Comparison of ENCODE assay signal across 1 cellular context in the genomic region with DNA sequence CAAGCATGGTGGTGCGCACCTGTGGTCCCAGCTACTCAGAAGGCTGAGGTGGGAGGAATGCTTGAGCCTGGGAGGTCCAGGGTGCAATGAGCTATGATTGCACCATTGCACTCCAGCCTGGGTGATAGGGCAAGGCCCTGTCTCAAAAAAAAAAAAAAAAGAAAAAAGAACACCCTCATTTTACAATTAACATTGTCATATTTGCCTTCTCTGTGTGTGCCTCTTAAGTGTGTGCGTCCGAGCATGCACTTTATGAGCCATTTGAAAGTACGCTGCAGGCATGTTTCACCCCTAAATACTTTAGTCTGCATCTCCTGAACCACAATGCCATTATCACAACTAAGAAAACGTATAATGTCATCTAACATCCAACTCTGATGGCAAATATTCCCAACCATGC.
TF ChIP-seq lines count a peak whose summit lies in the region.

No MANE protein-coding gene starts in this region.

TF ChIP-seq in GM23338, 12 proteins besides CTCF, POLR2A, EP300 and RAD21 (continued from another document):
- TF ChIP-seq, protein P1, sequence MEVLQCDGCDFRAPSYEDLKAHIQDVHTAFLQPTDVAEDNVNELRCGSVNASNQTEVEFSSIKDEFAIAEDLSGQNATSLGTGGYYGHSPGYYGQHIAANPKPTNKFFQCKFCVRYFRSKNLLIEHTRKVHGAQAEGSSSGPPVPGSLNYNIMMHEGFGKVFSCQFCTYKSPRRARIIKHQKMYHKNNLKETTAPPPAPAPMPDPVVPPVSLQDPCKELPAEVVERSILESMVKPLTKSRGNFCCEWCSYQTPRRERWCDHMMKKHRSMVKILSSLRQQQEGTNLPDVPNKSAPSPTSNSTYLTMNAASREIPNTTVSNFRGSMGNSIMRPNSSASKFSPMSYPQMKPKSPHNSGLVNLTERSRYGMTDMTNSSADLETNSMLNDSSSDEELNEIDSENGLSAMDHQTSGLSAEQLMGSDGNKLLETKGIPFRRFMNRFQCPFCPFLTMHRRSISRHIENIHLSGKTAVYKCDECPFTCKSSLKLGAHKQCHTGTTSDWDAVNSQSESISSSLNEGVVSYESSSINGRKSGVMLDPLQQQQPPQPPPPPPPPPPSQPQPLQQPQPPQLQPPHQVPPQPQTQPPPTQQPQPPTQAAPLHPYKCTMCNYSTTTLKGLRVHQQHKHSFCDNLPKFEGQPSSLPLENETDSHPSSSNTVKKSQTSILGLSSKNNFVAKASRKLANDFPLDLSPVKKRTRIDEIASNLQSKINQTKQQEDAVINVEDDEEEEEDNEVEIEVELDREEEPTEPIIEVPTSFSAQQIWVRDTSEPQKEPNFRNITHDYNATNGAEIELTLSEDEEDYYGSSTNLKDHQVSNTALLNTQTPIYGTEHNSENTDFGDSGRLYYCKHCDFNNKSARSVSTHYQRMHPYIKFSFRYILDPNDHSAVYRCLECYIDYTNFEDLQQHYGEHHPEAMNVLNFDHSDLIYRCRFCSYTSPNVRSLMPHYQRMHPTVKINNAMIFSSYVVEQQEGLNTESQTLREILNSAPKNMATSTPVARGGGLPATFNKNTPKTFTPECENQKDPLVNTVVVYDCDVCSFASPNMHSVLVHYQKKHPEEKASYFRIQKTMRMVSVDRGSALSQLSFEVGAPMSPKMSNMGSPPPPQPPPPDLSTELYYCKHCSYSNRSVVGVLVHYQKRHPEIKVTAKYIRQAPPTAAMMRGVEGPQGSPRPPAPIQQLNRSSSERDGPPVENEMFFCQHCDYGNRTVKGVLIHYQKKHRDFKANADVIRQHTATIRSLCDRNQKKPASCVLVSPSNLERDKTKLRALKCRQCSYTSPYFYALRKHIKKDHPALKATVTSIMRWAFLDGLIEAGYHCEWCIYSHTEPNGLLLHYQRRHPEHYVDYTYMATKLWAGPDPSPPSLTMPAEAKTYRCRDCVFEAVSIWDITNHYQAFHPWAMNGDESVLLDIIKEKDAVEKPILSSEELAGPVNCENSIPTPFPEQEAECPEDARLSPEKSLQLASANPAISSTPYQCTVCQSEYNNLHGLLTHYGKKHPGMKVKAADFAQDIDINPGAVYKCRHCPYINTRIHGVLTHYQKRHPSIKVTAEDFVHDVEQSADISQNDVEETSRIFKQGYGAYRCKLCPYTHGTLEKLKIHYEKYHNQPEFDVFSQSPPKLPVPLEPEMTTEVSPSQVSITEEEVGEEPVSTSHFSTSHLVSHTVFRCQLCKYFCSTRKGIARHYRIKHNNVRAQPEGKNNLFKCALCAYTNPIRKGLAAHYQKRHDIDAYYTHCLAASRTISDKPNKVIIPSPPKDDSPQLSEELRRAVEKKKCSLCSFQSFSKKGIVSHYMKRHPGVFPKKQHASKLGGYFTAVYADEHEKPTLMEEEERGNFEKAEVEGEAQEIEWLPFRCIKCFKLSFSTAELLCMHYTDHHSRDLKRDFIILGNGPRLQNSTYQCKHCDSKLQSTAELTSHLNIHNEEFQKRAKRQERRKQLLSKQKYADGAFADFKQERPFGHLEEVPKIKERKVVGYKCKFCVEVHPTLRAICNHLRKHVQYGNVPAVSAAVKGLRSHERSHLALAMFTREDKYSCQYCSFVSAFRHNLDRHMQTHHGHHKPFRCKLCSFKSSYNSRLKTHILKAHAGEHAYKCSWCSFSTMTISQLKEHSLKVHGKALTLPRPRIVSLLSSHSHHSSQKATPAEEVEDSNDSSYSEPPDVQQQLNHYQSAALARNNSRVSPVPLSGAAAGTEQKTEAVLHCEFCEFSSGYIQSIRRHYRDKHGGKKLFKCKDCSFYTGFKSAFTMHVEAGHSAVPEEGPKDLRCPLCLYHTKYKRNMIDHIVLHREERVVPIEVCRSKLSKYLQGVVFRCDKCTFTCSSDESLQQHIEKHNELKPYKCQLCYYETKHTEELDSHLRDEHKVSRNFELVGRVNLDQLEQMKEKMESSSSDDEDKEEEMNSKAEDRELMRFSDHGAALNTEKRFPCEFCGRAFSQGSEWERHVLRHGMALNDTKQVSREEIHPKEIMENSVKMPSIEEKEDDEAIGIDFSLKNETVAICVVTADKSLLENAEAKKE (CRISPR knock-in tag; IDR thresholded peaks at IDR 0.05): no peak
- TF ChIP-seq NANOG (IDR thresholded peaks at IDR 0.05; ENCODE audit: borderline replicate concordance): no peak
